17 cellular contexts compared by ENCODE assay signal in the genomic region with DNA sequence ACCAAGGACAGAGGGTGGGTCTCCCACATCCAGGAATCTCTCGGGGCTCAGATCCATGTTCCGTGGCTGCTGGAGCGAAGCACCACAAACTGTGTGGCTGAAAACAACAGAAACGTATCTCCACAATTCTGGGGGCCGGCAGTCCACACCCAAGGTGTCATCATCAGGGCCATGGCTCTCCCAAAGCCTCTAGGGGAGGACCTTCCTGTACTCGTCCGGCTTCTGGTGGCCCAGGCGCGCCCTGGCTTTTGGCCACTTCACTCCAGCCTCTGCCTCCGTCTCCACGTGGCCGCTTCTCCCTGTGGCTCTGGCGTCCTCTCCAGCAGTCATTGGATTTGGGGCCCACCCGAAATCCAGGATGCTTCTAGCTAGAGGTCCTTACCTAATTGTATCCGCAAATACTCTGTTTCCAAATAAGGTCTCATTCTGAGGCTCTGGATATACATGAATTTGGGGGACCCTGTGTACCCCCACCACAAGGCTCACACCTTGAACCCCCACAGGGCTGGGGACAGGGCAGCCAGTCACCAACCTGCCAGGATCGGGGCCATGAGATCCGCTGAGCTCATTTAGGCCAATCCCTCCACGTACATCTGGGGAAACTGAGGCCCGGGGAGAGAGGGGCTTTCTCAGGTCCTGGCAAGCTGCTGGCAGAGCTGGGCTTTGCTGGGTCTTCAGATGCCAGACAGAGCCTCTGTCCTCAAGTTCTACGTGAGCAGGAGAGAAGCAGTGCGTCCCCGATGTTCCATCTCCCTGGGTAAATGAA.
DNase-seq lines count a peak whose midpoint lies in the region; ATAC-seq and TF ChIP-seq lines count a peak whose summit lies in the region.
"Had no signal": no experiment of that assay in that cellular context is flagged by ENCODE, and none has a peak within 500 bp of the region (broad histone marks: within the 10 kb centered on the region; RNA-seq: fewer than 3 reads in every experiment).

No MANE protein-coding gene starts in this region.

- H3K4me1 ChIP-seq in BE2C (no peaks in the 10 kb centered on the region), psoas muscle (no peaks in the 10 kb centered on the region), smooth muscle cell (ENCODE audit: low read depth) (no peaks in the 10 kb centered on the region)
- peaks cover 7 to 78% (median 73%) of the 10 kb centered on the region in 10 experiments; a peak in 19 of 20 replicates for H3K4me1 ChIP-seq in BLaER1 treated with 17β-estradiol and CSF1 and Interleukin-3, amounts not matched to agents 10 nM and 100 nM

- ATAC-seq in psoas muscle (no peak), HG02588 (IDR thresholded peaks at IDR 0.05; ENCODE audit: unreplicated experiment) (no peak)

- H3K36me3 ChIP-seq in BE2C (no peaks in the 10 kb centered on the region), psoas muscle (ENCODE audit: insufficient read depth in 1 of 2, low read depth in 1 of 2) (no peaks in the 10 kb centered on the region), smooth muscle cell (ENCODE audit: low read depth) (no peaks in the 10 kb centered on the region)
- H3K36me3 ChIP-seq in BLaER1 treated with 17β-estradiol and CSF1 and Interleukin-3, amounts not matched to agents 10 nM and 100 nM = no peaks in the 10 kb centered on the region

- peaks cover 22% of the 10 kb centered on the region for H3K4me1 Mint-ChIP-seq in glutamatergic neuron (ENCODE audit: low read depth, unreplicated experiment)
- H3K4me1 Mint-ChIP-seq: CD4-positive, alpha-beta memory T cell had no signal

- H3K27me3 Mint-ChIP-seq in glutamatergic neuron (ENCODE audit: unreplicated experiment) = peaks cover 8% of the 10 kb centered on the region

- no peak overlapping the region for H3K4me3 ChIP-seq in BE2C (ENCODE audit: low read depth, low read length)
- H3K4me3 ChIP-seq in BLaER1 treated with 17β-estradiol and CSF1 and Interleukin-3, amounts not matched to agents 10 nM and 100 nM = no peak overlapping the region
- no peak overlapping the region for H3K4me3 ChIP-seq in psoas muscle
- no peak overlapping the region for H3K4me3 ChIP-seq in smooth muscle cell

- H3K27ac ChIP-seq in BLaER1 treated with 17β-estradiol and CSF1 and Interleukin-3, amounts not matched to agents 10 nM and 100 nM = no peak overlapping the region
- H3K27ac ChIP-seq in psoas muscle = no peak overlapping the region
- H3K27ac ChIP-seq in smooth muscle cell (ENCODE audit: low read depth) = no peak overlapping the region

- no peak overlapping the region for H2AFZ ChIP-seq in smooth muscle cell (ENCODE audit: low read depth)

- no peaks in the 10 kb centered on the region for H3K36me3 Mint-ChIP-seq in glutamatergic neuron (ENCODE audit: unreplicated experiment)
- H3K36me3 Mint-ChIP-seq: CD4-positive, alpha-beta memory T cell had no signal

- H4K20me1 ChIP-seq in BLaER1 treated with 17β-estradiol and CSF1 and Interleukin-3, amounts not matched to agents 10 nM and 100 nM = peaks cover 0 to 36% (median 0%) of the 10 kb centered on the region in 11 experiments; a peak in 4 of 22 replicates
- no peaks in the 10 kb centered on the region for H4K20me1 ChIP-seq in smooth muscle cell (ENCODE audit: low read depth)

- peaks cover 8% of the 10 kb centered on the region for H3K9me3 Mint-ChIP-seq in glutamatergic neuron (ENCODE audit: unreplicated experiment)
- H3K9me3 Mint-ChIP-seq: CD4-positive, alpha-beta memory T cell had no signal

- H3K9me3 ChIP-seq in BE2C (no peaks in the 10 kb centered on the region), psoas muscle (no peaks in the 10 kb centered on the region), smooth muscle cell (replicated peaks; ENCODE audit: low read depth) (no peaks in the 10 kb centered on the region)
- no peaks in the 10 kb centered on the region for H3K9me3 ChIP-seq in BLaER1 treated with 17β-estradiol and CSF1 and Interleukin-3, amounts not matched to agents 10 nM and 100 nM (replicated peaks in 1 of 11)
- H3K9me3 ChIP-seq: Caco-2 had no signal

- no peaks in the 10 kb centered on the region for H3K27me3 ChIP-seq in BE2C
- peaks cover 0 to 14% (median 9%) of the 10 kb centered on the region in 11 experiments; a peak in 8 of 22 replicates for H3K27me3 ChIP-seq in BLaER1 treated with 17β-estradiol and CSF1 and Interleukin-3, amounts not matched to agents 10 nM and 100 nM
- peaks cover 0 to 59% (median 12%) of the 10 kb centered on the region in 3 donors for H3K27me3 ChIP-seq in psoas muscle (ENCODE audit: insufficient read depth in 3 of 3, low read length in 2 of 3)
- no peaks in the 10 kb centered on the region for H3K27me3 ChIP-seq in smooth muscle cell (ENCODE audit: low read depth)

- DNase-seq in BE2C (peak; percentile 3), glutamatergic neuron (no peak), psoas muscle (peak; percentile 2 to 23), NCI-H524 treated with DMSO at 0.1 percent for 48 hours (lab: John Stamatoyannopoulos, UW) (no peak), smooth muscle cell (lab: John Stamatoyannopoulos, UW; ENCODE audit: unreplicated experiment) (no peak)
- DNase-seq: Caco-2; CD4-positive, alpha-beta memory T cell; DND-41; Kasumi-1; NCI-H1417; NCI-H1694 treated with DMSO at 0.1 percent for 48 hours; NCI-H2081 treated with DMSO at 0.1 percent for 48 hours; NCI-H526; OCI-M1; SHP77 had no signal

- H3F3A ChIP-seq in smooth muscle cell (ENCODE audit: low read depth) = no peaks in the 10 kb centered on the region

- intact Hi-C loops in psoas muscle (cut with DNase I) = no loop called here

- H3K4me2 ChIP-seq in BLaER1 treated with 17β-estradiol and CSF1 and Interleukin-3, amounts not matched to agents 10 nM and 100 nM = peak overlapping the region in 8 of 11 experiments; percentile 49 to 94 (median 80); a peak in 18 of 22 replicates
- H3K4me2 ChIP-seq in smooth muscle cell = no peak overlapping the region

- peak overlapping the region; percentile 85 for H3K27ac Mint-ChIP-seq in glutamatergic neuron (ENCODE audit: unreplicated experiment)
- H3K27ac Mint-ChIP-seq: CD4-positive, alpha-beta memory T cell had no signal

- H3K79me2 ChIP-seq in smooth muscle cell (ENCODE audit: low read depth) = no peaks in the 10 kb centered on the region

- 91 to 93% (median 91%) methylated on average over 22 of the region's 22 CpGs for WGBS in psoas muscle, 3 donors
- WGBS in smooth muscle cell (ENCODE audit: low lambda C conversion rate) = 96% methylated on average over 22 of the region's 22 CpGs

- H3K9ac ChIP-seq in BLaER1 treated with 17β-estradiol and CSF1 and Interleukin-3, amounts not matched to agents 10 nM and 100 nM = peak overlapping the region in 1 of 11 experiments; percentile 9; a peak in 1 of 22 replicates
- H3K9ac ChIP-seq in smooth muscle cell (ENCODE audit: low read depth) = no peak overlapping the region

- no peak for TF ChIP-seq CTCF in BE2C (IDR thresholded peaks at IDR 0.05; ENCODE audit: low read depth, low read length)
- TF ChIP-seq CTCF in glutamatergic neuron (IDR thresholded peaks at IDR 0.05; ENCODE audit: partially characterized antibody, unreplicated experiment) = no peak
- no peak for TF ChIP-seq CTCF in psoas muscle (IDR thresholded peaks at IDR 0.05)
- no peak for TF ChIP-seq CTCF in smooth muscle cell (IDR thresholded peaks at IDR 0.05; ENCODE audit: borderline replicate concordance, insufficient read depth, poor library complexity, severe bottlenecking)

- H3K4me3 Mint-ChIP-seq in glutamatergic neuron (ENCODE audit: unreplicated experiment) = peak overlapping the region; percentile 32
- H3K4me3 Mint-ChIP-seq: CD4-positive, alpha-beta memory T cell had no signal

Comparison
In these comparisons a context has a peak if more than half of its experiments do, and no peak if none do; other contexts are left out.
1. DNase-seq: peak in BE2C (single experiment) and psoas muscle (2 of 2); none in glutamatergic neuron (single experiment), NCI-H524 treated with DMSO at 0.1 percent for 48 hours (single experiment) and smooth muscle cell (single experiment).